11 cellular contexts compared by ENCODE assay signal in genomic region chr11:15901046-15901445, GRCh38.
DNase-seq lines count a peak whose midpoint lies in the region; ATAC-seq and TF ChIP-seq lines count a peak whose summit lies in the region.
"Had no signal": no experiment of that assay in that cellular context is flagged by ENCODE, and none has a peak within 500 bp of the region (broad histone marks: within the 10 kb centered on the region; RNA-seq: fewer than 3 reads in every experiment).

No MANE protein-coding gene starts in this region.

- H3F3A ChIP-seq in smooth muscle cell (ENCODE audit: low read depth), result no peaks in the 10 kb centered on the region

- H3K4me1 ChIP-seq in smooth muscle cell (ENCODE audit: low read depth), result no peaks in the 10 kb centered on the region

- H3K79me2 ChIP-seq in smooth muscle cell (ENCODE audit: low read depth), result no peaks in the 10 kb centered on the region

- WGBS in smooth muscle cell (ENCODE audit: low lambda C conversion rate), result 31% methylated on average over 4 of the region's 6 CpGs

- peak; percentile 25 for TF ChIP-seq CTCF in coronary artery (IDR thresholded peaks at IDR 0.05)
- TF ChIP-seq CTCF in smooth muscle cell (IDR thresholded peaks at IDR 0.05; ENCODE audit: borderline replicate concordance, insufficient read depth, poor library complexity, severe bottlenecking), result peak; percentile 34

- no peaks in the 10 kb centered on the region for H4K20me1 ChIP-seq in smooth muscle cell (ENCODE audit: low read depth)

- H3K4me3 ChIP-seq in coronary artery (no peak overlapping the region), smooth muscle cell (no peak overlapping the region)
- H3K4me3 ChIP-seq: mucosa of descending colon had no signal

- DNase-seq in NCI-H460 (ENCODE audit: extremely low read depth, low read depth) (peak; percentile 16), coronary artery (ENCODE audit: low spot score) (no peak), left colon (no peak), smooth muscle cell (lab: John Stamatoyannopoulos, UW; ENCODE audit: unreplicated experiment) (no peak), kidney glomerular epithelial cell (lab: John Stamatoyannopoulos, UW) (no peak), T-helper 1 cell (no peak)
- DNase-seq: activated CD4-positive, alpha-beta memory T cell treated with anti-CD3 and anti-CD28 coated beads for 36 hours; DMS79; substantia nigra had no signal

- intact Hi-C loops in left colon (cut with DNase I, micrococcal nuclease), result no loop called here

- H3K27ac ChIP-seq in coronary artery, result peak overlapping the region in 1 of 2 donors; percentile 40
- H3K27ac ChIP-seq in smooth muscle cell (ENCODE audit: low read depth), result peak overlapping the region; percentile 29

- H3K27me3 ChIP-seq in smooth muscle cell (ENCODE audit: low read depth), result no peaks in the 10 kb centered on the region

- H3K9me3 ChIP-seq in smooth muscle cell (replicated peaks; ENCODE audit: low read depth), result no peaks in the 10 kb centered on the region
- H3K9me3 ChIP-seq: mucosa of descending colon had no signal

- H2AFZ ChIP-seq in smooth muscle cell (ENCODE audit: low read depth), result no peak overlapping the region

- peak overlapping the region; percentile 20 for H3K4me2 ChIP-seq in smooth muscle cell

- no peaks in the 10 kb centered on the region for H3K36me3 ChIP-seq in smooth muscle cell (ENCODE audit: low read depth)

- ATAC-seq in left colon, result peak; percentile 18
- ATAC-seq in GM18498 (IDR thresholded peaks at IDR 0.05; ENCODE audit: unreplicated experiment), result no peak

- H3K9ac ChIP-seq in smooth muscle cell (ENCODE audit: low read depth), result no peak overlapping the region
